ENCODE assay signal across 8 cellular contexts in genomic region chr4:25161599-25161960, GRCh38. TPM values are rescaled to one million over a fixed set of nuclear protein-coding genes. Genes with fewer than 3 reads are reported as not detected.
A peak's percentile ranks its signal among the peaks of the same experiment; 100 is the strongest.
DNase-seq lines count a peak whose midpoint lies in the region; ATAC-seq and TF ChIP-seq lines count a peak whose summit lies in the region.

No MANE protein-coding gene starts in this region.

- H3K4me3 Mint-ChIP-seq in Calu3 (ENCODE audit: low read depth, unreplicated experiment), result peak overlapping the region; percentile 97

- peaks cover 22% of the 10 kb centered on the region for H3F3A ChIP-seq in MM.1S (ENCODE audit: insufficient read depth, low read length)

- no peaks in the 10 kb centered on the region for H3K27me3 Mint-ChIP-seq in Calu3 (ENCODE audit: unreplicated experiment)

- no peak for TF ChIP-seq CTCF in Calu3 (IDR thresholded peaks at IDR 0.05; ENCODE audit: unreplicated experiment)
- TF ChIP-seq CTCF in MM.1S (IDR thresholded peaks at IDR 0.05; ENCODE audit: low read length), result no peak
- no peak for TF ChIP-seq CTCF in dorsolateral prefrontal cortex (IDR thresholded peaks at IDR 0.05 in 54 of 56, conservative IDR thresholded peaks at IDR 0.05 in 2 of 56; ENCODE audit: low read depth in 1 of 56, partially characterized antibody in 56 of 56)
- no peak for TF ChIP-seq CTCF in neutrophil (IDR thresholded peaks at IDR 0.05)

- DNase-seq in Calu3 (no peak), MM.1S (peak; percentile 15), dorsolateral prefrontal cortex (no peak), SHP77 (lab: John Stamatoyannopoulos, UW) (no peak), dermis blood vessel endothelial cell (no peak)
- no peak for DNase-seq in activated CD4-positive, CD25-positive, alpha-beta regulatory T cell treated with anti-CD3 and anti-CD28 coated beads, Interleukin-2, amount 50 U/mL, for 72 hours

- H2AFZ ChIP-seq in MM.1S (ENCODE audit: low read length), result peak overlapping the region; percentile 81

- peak overlapping the region; percentile 91 for H3K27ac Mint-ChIP-seq in Calu3 (ENCODE audit: unreplicated experiment)

- peak overlapping the region; percentile 80 for H3K4me2 ChIP-seq in MM.1S (ENCODE audit: low read depth, low read length)

- ATAC-seq in GM19467 (IDR thresholded peaks at IDR 0.05; ENCODE audit: unreplicated experiment), result no peak

- intact Hi-C loops in Calu3 (cut with micrococcal nuclease; ENCODE audit: unreplicated experiment), result no loop called here
- intact Hi-C loops in dorsolateral prefrontal cortex (cut with DNase I), result loop anchor here (1.0 to 2.0 kb wide), 2 partner anchors 73 to 151 kb away; partner anchors contain the start of genes PI4K2B (in 2 of the 2) and ZCCHC4 (in 1 of the 2)

- peak overlapping the region; percentile 79 for H3K4me3 ChIP-seq in MM.1S (ENCODE audit: low read length)
- H3K4me3 ChIP-seq in dorsolateral prefrontal cortex, result peak overlapping the region in 58 of 59 donors; percentile 73 to 99 (median 94)
- H3K4me3 ChIP-seq in neutrophil (ENCODE audit: low read depth in 1 of 2, low read length in 1 of 2), result peak overlapping the region; percentile 81 to 89

- H3K4me1 ChIP-seq in MM.1S (ENCODE audit: low read length), result peaks cover 8% of the 10 kb centered on the region; the same call in 1 of the 2 replicates
- H3K4me1 ChIP-seq in neutrophil (ENCODE audit: control insufficient read depth in 1 of 2, insufficient read depth in 1 of 2, low read depth in 1 of 2, low read length in 1 of 2), result peaks cover 51 to 68% of the 10 kb centered on the region in 2 experiments

- no peaks in the 10 kb centered on the region for H3K9me3 ChIP-seq in MM.1S (replicated peaks; ENCODE audit: insufficient read depth, low read length)
- no peaks in the 10 kb centered on the region for H3K9me3 ChIP-seq in neutrophil

- H3K9ac ChIP-seq in MM.1S (ENCODE audit: low read length), result peak overlapping the region; percentile 78

- peaks cover 18% of the 10 kb centered on the region for H3K4me1 Mint-ChIP-seq in Calu3 (ENCODE audit: low read depth, unreplicated experiment)

- BruUV-seq in Calu3 (replicated peaks; lab: Mats Ljungman, UMichigan), result no TSS peak

- no peaks in the 10 kb centered on the region for H3K9me3 Mint-ChIP-seq in Calu3 (ENCODE audit: low read depth, unreplicated experiment)

- CTCF ChIA-PET in Calu3 (lab: Charles Lee), result interaction anchor here (0.6 to 1.1 kb wide), 3 partner anchors 17 to 616 kb away, joined by 3 to 4 read pairs (median 3); no protein-coding TSS in a partner anchor

- H3K27me3 ChIP-seq in MM.1S (replicated peaks; ENCODE audit: insufficient read depth, low read length), result no peaks in the 10 kb centered on the region
- H3K27me3 ChIP-seq in dorsolateral prefrontal cortex, result no peaks in the 10 kb centered on the region
- H3K27me3 ChIP-seq in neutrophil, result no peaks in the 10 kb centered on the region

- H4K20me1 ChIP-seq in MM.1S (ENCODE audit: insufficient read depth, low read length), result no peaks in the 10 kb centered on the region

- H3K79me2 ChIP-seq in MM.1S (ENCODE audit: low read length), result peaks cover 34% of the 10 kb centered on the region

- H3K36me3 ChIP-seq in MM.1S (replicated peaks; ENCODE audit: insufficient read depth, low read length), result no peaks in the 10 kb centered on the region
- H3K36me3 ChIP-seq in neutrophil, result peaks cover 5% of the 10 kb centered on the region

- H3K9me2 ChIP-seq in MM.1S (replicated peaks; ENCODE audit: insufficient read depth, low read length), result no peaks in the 10 kb centered on the region

- H3K36me3 Mint-ChIP-seq in Calu3 (ENCODE audit: insufficient read depth, unreplicated experiment), result peaks cover 26% of the 10 kb centered on the region

- H3K27ac ChIP-seq in MM.1S (ENCODE audit: low read length) (peak overlapping the region; percentile 79; the same call in 1 of the 2 replicates), dorsolateral prefrontal cortex (peak overlapping the region in 14 of 59 donors; percentile 85 to 98 (median 94)), neutrophil (peak overlapping the region; percentile 95)

RNA-seq across cellular contexts. Expression of gene SEPSECS, which starts 1.3 kb away (rescaled TPM):
- total RNA-seq in Calu3 (2022) (7.5 and 9.4 TPM in 2 replicates), dorsolateral prefrontal cortex (10 to 100 TPM in 23 of 120 experiments, 1 to 10 TPM in 97; 3.9 to 15.5 (median 8.4) TPM), dermis blood vessel endothelial cell (10.2 and 10.6 TPM in 2 replicates)
